8 cellular contexts compared by ENCODE assay signal in the genomic region with DNA sequence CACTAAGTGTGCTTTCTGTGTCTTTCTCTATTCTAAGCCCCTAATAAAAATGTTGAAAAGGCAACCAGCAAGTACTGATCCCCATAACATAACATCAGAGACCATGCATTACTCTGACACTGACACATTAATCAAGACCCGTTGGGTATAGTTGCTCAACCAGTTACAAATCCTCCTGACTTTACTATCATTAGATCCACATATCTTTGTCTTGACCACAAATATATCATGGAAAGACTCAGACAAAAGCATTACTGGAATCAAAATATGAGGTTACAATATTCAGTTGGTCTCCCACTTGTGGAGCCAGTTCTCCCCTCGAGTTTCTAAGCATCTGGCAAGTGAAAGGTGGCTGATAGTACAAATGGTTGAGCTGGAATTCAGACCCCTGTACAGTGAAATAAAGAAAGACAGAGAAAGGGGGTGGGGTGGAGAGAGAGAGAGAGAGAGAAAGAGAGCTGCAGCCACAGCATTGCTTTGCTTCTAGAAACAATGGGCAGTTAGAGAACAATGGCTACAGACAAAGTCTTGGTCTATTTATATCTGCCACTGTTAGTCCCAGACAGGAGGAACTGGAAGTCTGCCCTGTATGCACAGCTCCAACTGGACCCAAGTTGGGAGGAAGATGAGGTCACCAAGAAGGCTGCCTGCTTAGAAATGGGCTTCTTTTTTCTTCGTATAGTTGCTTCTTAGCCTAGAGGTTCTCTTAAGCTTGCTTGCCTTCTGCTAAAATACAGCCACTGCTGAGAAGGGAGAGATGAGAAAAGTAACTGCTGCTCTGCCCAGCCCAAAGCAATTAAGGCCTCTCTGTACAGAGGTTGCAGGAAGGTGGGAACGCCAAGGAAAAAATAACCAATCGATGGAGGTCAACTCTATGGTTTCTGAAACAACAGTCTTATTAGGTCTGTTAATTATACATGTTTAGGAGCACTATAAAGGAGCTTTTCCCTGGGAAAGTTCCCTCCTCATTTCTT.
DNase-seq lines count a peak whose midpoint lies in the region; ATAC-seq and TF ChIP-seq lines count a peak whose summit lies in the region.

No MANE protein-coding gene starts in this region.

- peaks cover 100% of the 10 kb centered on the region for H3K79me2 ChIP-seq in DOHH2 (ENCODE audit: control insufficient read depth, low read length)
- H3K79me2 ChIP-seq in parathyroid adenoma, result no peaks in the 10 kb centered on the region

- H3K27me3 ChIP-seq in DOHH2 (ENCODE audit: control insufficient read depth, low read length), result no peaks in the 10 kb centered on the region
- no peaks in the 10 kb centered on the region for H3K27me3 ChIP-seq in RWPE2 (ENCODE audit: insufficient read depth, poor library complexity, severe bottlenecking)
- no peaks in the 10 kb centered on the region for H3K27me3 ChIP-seq in parathyroid adenoma (ENCODE audit: control insufficient read depth, insufficient read depth, low read length)

- H3K9ac ChIP-seq in parathyroid adenoma, result no peak overlapping the region

- H3K9me3 ChIP-seq in DOHH2 (ENCODE audit: control insufficient read depth, insufficient read depth, low read length), result no peaks in the 10 kb centered on the region
- H3K9me3 ChIP-seq in RWPE2 (ENCODE audit: severe bottlenecking), result no peaks in the 10 kb centered on the region
- no peaks in the 10 kb centered on the region for H3K9me3 ChIP-seq in parathyroid adenoma (ENCODE audit: control insufficient read depth, low read length)

- H3K4me2 ChIP-seq in DOHH2 (ENCODE audit: low read length), result peak overlapping the region; percentile 71
- no peak overlapping the region for H3K4me2 ChIP-seq in parathyroid adenoma (ENCODE audit: low read length)

- no peak for DNase-seq in RWPE2 (ENCODE audit: low spot score)
- peak; percentile 82 for DNase-seq in fibroblast of mammary gland (ENCODE audit: low read depth)
- DNase-seq in activated gamma-delta T cell (lab: John Stamatoyannopoulos, UW), result no peak
- no peak for DNase-seq in stimulated activated CD4-positive, alpha-beta T cell treated with anti-CD3 and anti-CD28 coated beads, Interleukin-2, amount 100 ng/mL, for 24 hours
- DNase-seq in NK-92 (lab: John Stamatoyannopoulos, UW; ENCODE audit: unreplicated experiment), result no peak
- DNase-seq in NCI-H1105 (lab: John Stamatoyannopoulos, UW), result no peak

- H3K4me1 ChIP-seq in DOHH2 (ENCODE audit: control insufficient read depth, low read length) (peaks cover 100% of the 10 kb centered on the region), RWPE2 (ENCODE audit: insufficient read depth, poor library complexity, severe bottlenecking) (peaks cover 91% of the 10 kb centered on the region), parathyroid adenoma (peaks cover 4% of the 10 kb centered on the region)

- H2AFZ ChIP-seq in parathyroid adenoma, result no peak overlapping the region

- H3F3A ChIP-seq in DOHH2 (ENCODE audit: control insufficient read depth, insufficient read depth), result peaks cover 24% of the 10 kb centered on the region

- H3K27ac ChIP-seq in DOHH2 (ENCODE audit: low read depth, low read length) (peak overlapping the region; percentile 58), RWPE2 (ENCODE audit: poor library complexity, severe bottlenecking) (peak overlapping the region; percentile 93), parathyroid adenoma (peak overlapping the region; percentile 19)

- H3K36me3 ChIP-seq in DOHH2 (ENCODE audit: control insufficient read depth, low read length), result peaks cover 97% of the 10 kb centered on the region
- peaks cover 78% of the 10 kb centered on the region for H3K36me3 ChIP-seq in RWPE2 (ENCODE audit: low read depth)
- H3K36me3 ChIP-seq in parathyroid adenoma (ENCODE audit: control insufficient read depth, insufficient read depth, low read length), result no peaks in the 10 kb centered on the region

- no peaks in the 10 kb centered on the region for H3K9me2 ChIP-seq in DOHH2 (replicated peaks; ENCODE audit: control insufficient read depth, low read length)

- H3K4me3 ChIP-seq in DOHH2 (ENCODE audit: low read length) (peak overlapping the region; percentile 48), RWPE2 (ENCODE audit: severe bottlenecking) (no peak overlapping the region), fibroblast of mammary gland (ENCODE audit: control insufficient read depth, low read depth, low read length) (no peak overlapping the region), parathyroid adenoma (ENCODE audit: low read depth, low read length) (no peak overlapping the region)

- TF ChIP-seq CTCF in DOHH2 (IDR thresholded peaks at IDR 0.05; ENCODE audit: low read depth, low read length, poor library complexity, severe bottlenecking), result no peak
- no peak for TF ChIP-seq CTCF in RWPE2 (IDR thresholded peaks at IDR 0.05; ENCODE audit: poor library complexity, severe bottlenecking)
- no peak for TF ChIP-seq CTCF in fibroblast of mammary gland (conservative IDR thresholded peaks at IDR 0.05; ENCODE audit: control insufficient read depth, insufficient read depth, low read depth, low read length)
- TF ChIP-seq CTCF in parathyroid adenoma (IDR thresholded peaks at IDR 0.05), result no peak

- no peak for ATAC-seq in RWPE2 (ENCODE audit: low read depth)

- H4K20me1 ChIP-seq in DOHH2 (ENCODE audit: control insufficient read depth, insufficient read depth, low read depth, low read length), result peaks cover 73% of the 10 kb centered on the region

Comparison
In these comparisons a context has a peak if more than half of its experiments do, and no peak if none do; other contexts are left out.
1. H3K27ac ChIP-seq: peak in every context shown above with its lines; median percentile 93 in RWPE2; 58 in DOHH2; 19 in parathyroid adenoma.